In genomic region chr4:36208884-36209473, GRCh38 we compare ENCODE assay signal across 9 cellular contexts. TPM values are rescaled to one million over a fixed set of nuclear protein-coding genes. Genes with fewer than 3 reads are reported as not detected.
DNase-seq lines count a peak whose midpoint lies in the region; ATAC-seq, FAIRE-seq and TF ChIP-seq lines count a peak whose summit lies in the region.
"Had no signal": no experiment of that assay in that cellular context is flagged by ENCODE, and none has a peak within 500 bp of the region (broad histone marks: within the 10 kb centered on the region; RNA-seq: fewer than 3 reads in every experiment).

No MANE protein-coding gene starts in this region.

- peak; percentile 82 for FAIRE-seq in GM18507 (lab: Jason Lieb, UNC)

- no peaks in the 10 kb centered on the region for H3K9me3 ChIP-seq in effector memory CD4-positive, alpha-beta T cell (ENCODE audit: control insufficient read depth, low read length)
- H3K9me3 ChIP-seq in esophagus muscularis mucosa = no peaks in the 10 kb centered on the region
- H3K9me3 ChIP-seq in stomach = no peaks in the 10 kb centered on the region

- peak overlapping the region; percentile 3 for H3K27ac ChIP-seq in effector memory CD4-positive, alpha-beta T cell (ENCODE audit: insufficient read depth, low read length, poor library complexity, severe bottlenecking)
- H3K27ac ChIP-seq in esophagus muscularis mucosa (replicated peaks in 1 of 4) = no peak overlapping the region
- H3K27ac ChIP-seq in stomach = no peak overlapping the region

- no peak overlapping the region for H3K4me3 ChIP-seq in effector memory CD4-positive, alpha-beta T cell (ENCODE audit: insufficient read depth, low read depth, low read length, poor library complexity, severe bottlenecking)
- H3K4me3 ChIP-seq in esophagus muscularis mucosa (no peak overlapping the region), stomach (no peak overlapping the region)

- 79% methylated on average over 4 of the region's 4 CpGs for WGBS in esophagus muscularis mucosa
- WGBS in stomach, 5 donors = 76 to 90% (median 86%) methylated on average over 4 of the region's 4 CpGs

- intact Hi-C loops in esophagus muscularis mucosa (cut with DNase I) (no loop called here), stomach (cut with DNase I; ENCODE audit: low total_unique reads) (no loop called here)

- H3K4me1 ChIP-seq in effector memory CD4-positive, alpha-beta T cell (ENCODE audit: control insufficient read depth, insufficient read depth, low read length, poor library complexity, severe bottlenecking) = peaks cover 8% of the 10 kb centered on the region
- no peaks in the 10 kb centered on the region for H3K4me1 ChIP-seq in esophagus muscularis mucosa
- peaks cover 0 to 15% (median 0%) of the 10 kb centered on the region in 4 donors for H3K4me1 ChIP-seq in stomach

- TF ChIP-seq POLR2A in esophagus muscularis mucosa (IDR thresholded peaks at IDR 0.05; ENCODE audit: low read depth) (no peak), stomach (IDR thresholded peaks at IDR 0.05) (no peak)

- H3K27me3 ChIP-seq in effector memory CD4-positive, alpha-beta T cell (replicated peaks; ENCODE audit: control insufficient read depth, insufficient read depth, low read length, poor library complexity, severe bottlenecking) = no peaks in the 10 kb centered on the region
- H3K27me3 ChIP-seq in esophagus muscularis mucosa = no peaks in the 10 kb centered on the region
- H3K27me3 ChIP-seq in stomach = no peaks in the 10 kb centered on the region

- ATAC-seq in GM21423 (IDR thresholded peaks at IDR 0.05; ENCODE audit: unreplicated experiment) (peak; percentile 95), HG03439 (IDR thresholded peaks at IDR 0.05; ENCODE audit: unreplicated experiment) (peak; percentile 70)

- peak; percentile 7 for DNase-seq in GM18507 (ENCODE audit: extremely low spot score, insufficient read length, low read depth)
- peak in 2 of 3 donors; percentile 9 to 22 for DNase-seq in effector memory CD4-positive, alpha-beta T cell
- DNase-seq in NCI-H526 (lab: John Stamatoyannopoulos, UW) = no peak
- no peak for DNase-seq in esophagus muscularis mucosa (ENCODE audit: extremely low spot score)
- no peak for DNase-seq in HT-29 (ENCODE audit: low spot score)
- no peak for DNase-seq in stomach
- DNase-seq: NCI-H2107 had no signal

- H3K36me3 ChIP-seq in effector memory CD4-positive, alpha-beta T cell (ENCODE audit: control insufficient read depth, insufficient read depth, low read length) = peaks cover 17% of the 10 kb centered on the region
- H3K36me3 ChIP-seq in esophagus muscularis mucosa (peaks cover 0 to 4% (median 0%) of the 10 kb centered on the region in 4 donors), stomach (peaks cover 0 to 9% (median 4%) of the 10 kb centered on the region in 4 donors)

- TF ChIP-seq EP300 in esophagus muscularis mucosa (IDR thresholded peaks at IDR 0.05) (no peak), stomach (IDR thresholded peaks at IDR 0.05) (no peak)

- no peak for TF ChIP-seq CTCF in esophagus muscularis mucosa (IDR thresholded peaks at IDR 0.05)
- TF ChIP-seq CTCF in stomach (IDR thresholded peaks at IDR 0.05) = no peak

RNA-seq across cellular contexts. Expression of gene ARAP2, which starts 35.3 kb away (rescaled TPM):
- total RNA-seq in esophagus muscularis mucosa = 10 to 100 TPM in 1 of 4 donors, 1 to 10 TPM in 3; 7.5 to 21.0 (median 7.9) TPM
- 10.7 and 14.0 TPM in 2 replicates for total RNA-seq in HT-29 (2014; rRNA removed; shearing (Covaris generic))
- total RNA-seq in stomach = 10 to 100 TPM; 12.7 to 69.4 (median 27.7) TPM
- polyA plus RNA-seq in stomach = 1 to 10 TPM; 2.2 to 4.6 (median 2.6) TPM

Comparison
In these comparisons a context has a peak if more than half of its experiments do, and no peak if none do; other contexts are left out.
1. DNase-seq: peak in GM18507 (single experiment) and effector memory CD4-positive, alpha-beta T cell (2 of 3); none in NCI-H526 (0 of 2), esophagus muscularis mucosa (single experiment), HT-29 (single experiment) and stomach (single experiment).